22 cellular contexts compared by ENCODE assay signal in genomic region chr1:180241716-180242544, GRCh38. TPM values are rescaled to one million over a fixed set of nuclear protein-coding genes. Genes with fewer than 3 reads are reported as not detected.
DNase-seq lines count a peak whose midpoint lies in the region; ATAC-seq, FAIRE-seq and TF ChIP-seq lines count a peak whose summit lies in the region.
"Had no signal": no experiment of that assay in that cellular context is flagged by ENCODE, and none has a peak within 500 bp of the region (broad histone marks: within the 10 kb centered on the region; RNA-seq: fewer than 3 reads in every experiment).

No MANE protein-coding gene starts in this region.

- no peak overlapping the region for H3K9ac ChIP-seq in HepG2 (ENCODE audit: insufficient read depth, low read depth, low read length)

- H3K4me1 ChIP-seq in HepG2 (ENCODE audit: insufficient read depth, low read length) (peaks cover 25% of the 10 kb centered on the region), right lobe of liver (no peaks in the 10 kb centered on the region), upper lobe of right lung (no peaks in the 10 kb centered on the region)

- no peak for FAIRE-seq in HepG2 (lab: Jason Lieb, UNC)
- FAIRE-seq in urothelium cell line (lab: Jason Lieb, UNC) = peak; percentile 20
- FAIRE-seq: bronchial epithelial cell had no signal

- H3K36me3 ChIP-seq in HepG2 (replicated peaks in 1 of 2; ENCODE audit: control insufficient read depth in 1 of 2, insufficient read depth in 2 of 2, low read length in 2 of 2) (no peaks in the 10 kb centered on the region), right lobe of liver (no peaks in the 10 kb centered on the region), upper lobe of right lung (no peaks in the 10 kb centered on the region)

- H3K27ac ChIP-seq in HepG2 (ENCODE audit: extremely low read length, insufficient read depth, low read length) (no peak overlapping the region), right lobe of liver (no peak overlapping the region), upper lobe of right lung (no peak overlapping the region)
- H3K27ac ChIP-seq: VCaP had no signal

- no peak overlapping the region for H3K4me2 ChIP-seq in HepG2 (ENCODE audit: low read depth, low read length)

- in situ Hi-C loops in HepG2 (cut with HindIII; ENCODE audit: extremely low pct_ligation_motif_present, low pct_unique_long_range_greater_than_20kb) = no loop called here

- no peak; the same call in 2 of the 3 replicates for ATAC-seq in HepG2
- ATAC-seq in right lobe of liver = no peak
- no peak for ATAC-seq in upper lobe of right lung
- ATAC-seq: mucosa of descending colon, sciatic nerve had no signal

- no peak for TF ChIP-seq EP300 in HepG2 (IDR thresholded peaks at IDR 0.05; ENCODE audit: low read depth in 2 of 2, low read length in 2 of 2)
- TF ChIP-seq EP300 in HepG2 (CRISPR knock-in tag; IDR thresholded peaks at IDR 0.05; ENCODE audit: borderline replicate concordance) = no peak

- H3K4me3 ChIP-seq in HepG2 (replicated peaks in 1 of 3; ENCODE audit: insufficient read depth in 1 of 3, low read depth in 2 of 3, low read length in 3 of 3) (no peak overlapping the region), right lobe of liver (no peak overlapping the region), fibroblast of mammary gland (ENCODE audit: control insufficient read depth, low read depth, low read length) (no peak overlapping the region), upper lobe of right lung (no peak overlapping the region)
- H3K4me3 ChIP-seq: mucosa of descending colon had no signal

- no peak for TF ChIP-seq POLR2A in HepG2 (IDR thresholded peaks at IDR 0.05; ENCODE audit: insufficient read depth in 1 of 2, low read depth in 2 of 2, low read length in 2 of 2)
- no peak for TF ChIP-seq POLR2A in right lobe of liver (IDR thresholded peaks at IDR 0.05)

- POLR2A ChIA-PET in HepG2 (lab: Yijun Ruan, JAX) = no interaction called here

- TF ChIP-seq CTCF in HepG2 (CRISPR knock-in tag; IDR thresholded peaks at IDR 0.05) = no peak
- TF ChIP-seq CTCF in right lobe of liver (IDR thresholded peaks at IDR 0.05) = no peak
- no peak for TF ChIP-seq CTCF in fibroblast of mammary gland (conservative IDR thresholded peaks at IDR 0.05; ENCODE audit: control insufficient read depth, insufficient read depth, low read depth, low read length)
- no peak for TF ChIP-seq CTCF in upper lobe of right lung (IDR thresholded peaks at IDR 0.05)

- no TSS peak for BruUV-seq in HepG2 (replicated peaks; lab: Mats Ljungman, UMichigan)

- no peak for DNase-seq in HepG2 (ENCODE audit: low spot score)
- no peak for DNase-seq in right lobe of liver
- peak; percentile 17 for DNase-seq in fibroblast of mammary gland (ENCODE audit: low read depth)
- DNase-seq in urothelium cell line (ENCODE audit: low spot score) = no peak
- DNase-seq in DMS79 (lab: John Stamatoyannopoulos, UW) = no peak
- no peak for DNase-seq in upper lobe of right lung
- no peak for DNase-seq in NOMO-1 (lab: John Stamatoyannopoulos, UW; ENCODE audit: unreplicated experiment in 2 of 2)
- DNase-seq: activated CD4-positive, alpha-beta memory T cell treated with anti-CD3 and anti-CD28 coated beads, Interleukin-2, amount 10 ng/mL, durations not matched to agents 7 days and 5 days; activated T-cell treated with anti-CD3 and anti-CD28 coated beads, Interleukin-2, amount 50 U/mL, for 24 hours; effector memory CD4-positive, alpha-beta T cell; EL; HFFc6; mucosa of descending colon; NCI-H1048; NCI-H2081; NCI-H510A treated with DMSO at 0.1 percent for 48 hours; nucleus accumbens; stimulated activated CD4-positive, alpha-beta T cell treated with anti-CD3 and anti-CD28 coated beads, Interleukin-1b, Interleukin-23, amount 100 ng/mL, for 48 hours had no signal

- H3K79me2 ChIP-seq in HepG2 (ENCODE audit: insufficient read depth, low read length) = no peaks in the 10 kb centered on the region

- H3K27me3 ChIP-seq in HepG2 (ENCODE audit: control insufficient read depth in 1 of 2, insufficient read depth in 2 of 2, low read length in 2 of 2) (peaks cover 2 to 47% of the 10 kb centered on the region in 2 experiments; a peak in 4 of 5 replicates), right lobe of liver (peaks cover 0 to 33% of the 10 kb centered on the region in 2 donors), upper lobe of right lung (peaks cover 62% of the 10 kb centered on the region)

- H4K20me1 ChIP-seq in HepG2 (ENCODE audit: insufficient read depth, low read length) = no peaks in the 10 kb centered on the region

- no peaks in the 10 kb centered on the region for H3K9me3 ChIP-seq in HepG2 (ENCODE audit: low read length)
- H3K9me3 ChIP-seq in right lobe of liver = no peaks in the 10 kb centered on the region
- no peaks in the 10 kb centered on the region for H3K9me3 ChIP-seq in upper lobe of right lung
- H3K9me3 ChIP-seq: mucosa of descending colon had no signal

- WGBS in HepG2 (ENCODE audit: low lambda C conversion rate) = 33% methylated on average over 8 of the region's 8 CpGs
- 66% methylated on average over 7 of the region's 8 CpGs for WGBS in right lobe of liver (ENCODE audit: insufficient coverage, low coverage, low lambda C conversion rate, missing lambda C conversion rate)

- H2AFZ ChIP-seq in HepG2 (ENCODE audit: low read length) = no peak overlapping the region

- no peak for TF ChIP-seq RAD21 in HepG2 (CRISPR knock-in tag; IDR thresholded peaks at IDR 0.05)

- intact Hi-C loops in HepG2 (cut with micrococcal nuclease; ENCODE audit: unreplicated experiment) (loop anchor here (10.0 kb wide), 1 partner anchor 57 kb away; no protein-coding TSS in a partner anchor), right lobe of liver (cut with DNase I) (no loop called here), upper lobe of right lung (cut with DNase I) (no loop called here)

- CTCF ChIA-PET in HepG2 (lab: Yijun Ruan, JAX; ENCODE audit: low intra/inter-chr PET ratio, low total read pairs) = no interaction called here

TF ChIP-seq in HepG2, 621 proteins besides CTCF, POLR2A, EP300 and RAD21 (continues in another document):
- TF ChIP-seq SRSF9 (IDR thresholded peaks at IDR 0.05; ENCODE audit: borderline replicate concordance, insufficient read depth, low read depth, low read length, poor library complexity, severe bottlenecking) (no peak), ZNF615 (CRISPR knock-in tag; IDR thresholded peaks at IDR 0.05; ENCODE audit: borderline replicate concordance) (no peak), ZNF121 (CRISPR knock-in tag; IDR thresholded peaks at IDR 0.05) (peak; percentile 55; the same call in 1 of the 2 replicates), ZNF33A (CRISPR knock-in tag; IDR thresholded peaks at IDR 0.05; ENCODE audit: borderline replicate concordance) (no peak), MIER2 (CRISPR knock-in tag; IDR thresholded peaks at IDR 0.05) (peak; percentile 77), NR0B2 (CRISPR knock-in tag; IDR thresholded peaks at IDR 0.05) (no peak), KLF13 (CRISPR knock-in tag; IDR thresholded peaks at IDR 0.05) (no peak)

RNA-seq across cellular contexts. Expression of gene LHX4, which starts 11.9 kb away (rescaled TPM):
- 0.03 and 0.07 TPM in 2 replicates for total RNA-seq in HepG2 (2016; rRNA removed; fragmentation: Illumina TruSeq; extraction: Trizol)
- not detected in 2 replicates for total RNA-seq in HepG2 (2016; cell fraction: cytosol; rRNA removed; fragmentation: Illumina TruSeq; extraction: Trizol; ENCODE audit: low read depth)
- 0.03 and 0.13 TPM in 2 replicates for total RNA-seq in HepG2 (2016; cell fraction: insoluble cytoplasmic fraction; rRNA removed; fragmentation: Illumina TruSeq; extraction: Trizol)
- 0.03 TPM in 1 of 2 replicates, not detected in the other for total RNA-seq in HepG2 (2016; cell fraction: membrane; rRNA removed; fragmentation: Illumina TruSeq; extraction: Trizol)
- total RNA-seq in HepG2 (2016; cell fraction: nucleus; rRNA removed; fragmentation: Illumina TruSeq; extraction: Trizol) = not detected in 2 replicates
- 0.03 and 0.05 TPM in 2 replicates for polyA plus RNA-seq in HepG2 (2011; rRNA removed)
- polyA plus RNA-seq in HepG2 (2011; cell fraction: cytosol; rRNA removed) = 0.03 and 0.05 TPM in 2 replicates
- 0.02 and 0.03 TPM in 2 replicates for polyA plus RNA-seq in HepG2 (2011; cell fraction: nucleus; rRNA removed)
- 0.47 and 0.60 TPM in 2 replicates for polyA plus RNA-seq in HepG2 (2012)
- polyA plus RNA-seq in HepG2 (2016; cell fraction: cytosol; fragmentation: Illumina TruSeq; extraction: Trizol; ENCODE audit: low read depth) = not detected in 2 replicates
- polyA plus RNA-seq in HepG2 (2016; cell fraction: insoluble cytoplasmic fraction; fragmentation: Illumina TruSeq; extraction: Trizol; ENCODE audit: low read depth) = 0.17 TPM in 1 of 2 replicates, not detected in the other
- polyA plus RNA-seq in HepG2 (2016; cell fraction: membrane; fragmentation: Illumina TruSeq; extraction: Trizol; ENCODE audit: low read depth) = 0.03 and 0.22 TPM in 2 replicates
- polyA plus RNA-seq in HepG2 (2016; cell fraction: nucleus; fragmentation: Illumina TruSeq; extraction: Trizol; ENCODE audit: insufficient read depth, low read depth) = 0.07 and 0.09 TPM in 2 replicates
- polyA minus RNA-seq in HepG2 (2011; rRNA and poly(A)+ RNA removed; ENCODE audit: low replicate concordance) = 0.96 and 2.5 TPM in 2 replicates
- polyA minus RNA-seq in HepG2 (2011; cell fraction: cytosol; rRNA and poly(A)+ RNA removed) = not detected in 2 replicates
- polyA minus RNA-seq in HepG2 (2011; cell fraction: nucleus; rRNA and poly(A)+ RNA removed) = 0.12 TPM in 1 of 2 replicates, not detected in the other
- not detected for total RNA-seq in right lobe of liver
- 2.9 TPM for polyA plus RNA-seq in PFSK-1 (2012; ENCODE audit: insufficient read length, low read depth)
- total RNA-seq in upper lobe of right lung = not detected
- total RNA-seq: activated CD4-positive, alpha-beta memory T cell treated with anti-CD3 and anti-CD28 coated beads, Interleukin-2, amount 10 ng/mL, durations not matched to agents 7 days and 5 days; sciatic nerve had no signal
